Comparison of ENCODE assay signal across 1 cellular context in the genomic region with DNA sequence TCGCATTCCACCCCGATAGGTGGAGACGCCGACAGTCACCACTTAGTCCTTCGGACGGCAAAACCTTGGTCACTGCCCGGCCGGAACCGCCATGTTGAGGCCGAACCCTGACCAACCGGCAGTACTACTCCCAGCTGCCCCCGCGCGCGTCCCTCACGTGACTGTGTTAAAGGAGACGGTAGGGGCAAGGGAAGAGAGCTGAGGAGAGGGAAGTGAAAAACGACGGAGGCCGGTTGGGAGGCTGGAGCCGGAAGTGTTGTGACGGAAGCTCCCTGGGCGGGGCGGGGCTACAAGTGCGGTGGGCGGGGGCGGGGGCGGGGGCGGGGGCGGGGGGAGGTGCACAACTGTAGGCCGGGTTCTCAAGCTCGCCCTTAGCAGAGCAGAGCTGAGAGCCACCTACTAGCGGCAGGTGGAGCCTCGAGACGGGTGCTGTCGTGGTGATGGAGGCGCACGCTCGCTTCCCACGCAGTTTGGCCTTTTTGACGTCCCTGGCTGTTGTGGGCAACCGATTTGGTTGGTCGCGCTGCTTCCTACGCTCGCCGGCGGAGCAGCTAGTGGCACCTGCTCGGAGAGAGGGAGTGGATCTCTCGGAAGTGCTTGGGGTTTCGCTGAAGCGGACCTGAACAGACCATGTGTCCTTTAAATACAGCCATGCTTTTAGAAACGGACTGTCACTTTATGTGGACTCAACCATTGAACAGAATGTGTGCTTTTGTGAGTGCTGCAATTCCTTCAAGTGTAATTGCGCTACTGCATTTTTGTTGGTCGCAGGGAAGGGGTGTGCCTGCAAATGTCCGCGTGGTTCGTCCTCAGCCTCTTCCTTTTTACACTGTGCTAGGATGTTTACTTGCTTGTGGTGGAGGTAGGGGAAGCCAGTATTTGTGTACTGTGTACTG.
TF ChIP-seq lines count a peak whose summit lies in the region.

A gene with protein sequence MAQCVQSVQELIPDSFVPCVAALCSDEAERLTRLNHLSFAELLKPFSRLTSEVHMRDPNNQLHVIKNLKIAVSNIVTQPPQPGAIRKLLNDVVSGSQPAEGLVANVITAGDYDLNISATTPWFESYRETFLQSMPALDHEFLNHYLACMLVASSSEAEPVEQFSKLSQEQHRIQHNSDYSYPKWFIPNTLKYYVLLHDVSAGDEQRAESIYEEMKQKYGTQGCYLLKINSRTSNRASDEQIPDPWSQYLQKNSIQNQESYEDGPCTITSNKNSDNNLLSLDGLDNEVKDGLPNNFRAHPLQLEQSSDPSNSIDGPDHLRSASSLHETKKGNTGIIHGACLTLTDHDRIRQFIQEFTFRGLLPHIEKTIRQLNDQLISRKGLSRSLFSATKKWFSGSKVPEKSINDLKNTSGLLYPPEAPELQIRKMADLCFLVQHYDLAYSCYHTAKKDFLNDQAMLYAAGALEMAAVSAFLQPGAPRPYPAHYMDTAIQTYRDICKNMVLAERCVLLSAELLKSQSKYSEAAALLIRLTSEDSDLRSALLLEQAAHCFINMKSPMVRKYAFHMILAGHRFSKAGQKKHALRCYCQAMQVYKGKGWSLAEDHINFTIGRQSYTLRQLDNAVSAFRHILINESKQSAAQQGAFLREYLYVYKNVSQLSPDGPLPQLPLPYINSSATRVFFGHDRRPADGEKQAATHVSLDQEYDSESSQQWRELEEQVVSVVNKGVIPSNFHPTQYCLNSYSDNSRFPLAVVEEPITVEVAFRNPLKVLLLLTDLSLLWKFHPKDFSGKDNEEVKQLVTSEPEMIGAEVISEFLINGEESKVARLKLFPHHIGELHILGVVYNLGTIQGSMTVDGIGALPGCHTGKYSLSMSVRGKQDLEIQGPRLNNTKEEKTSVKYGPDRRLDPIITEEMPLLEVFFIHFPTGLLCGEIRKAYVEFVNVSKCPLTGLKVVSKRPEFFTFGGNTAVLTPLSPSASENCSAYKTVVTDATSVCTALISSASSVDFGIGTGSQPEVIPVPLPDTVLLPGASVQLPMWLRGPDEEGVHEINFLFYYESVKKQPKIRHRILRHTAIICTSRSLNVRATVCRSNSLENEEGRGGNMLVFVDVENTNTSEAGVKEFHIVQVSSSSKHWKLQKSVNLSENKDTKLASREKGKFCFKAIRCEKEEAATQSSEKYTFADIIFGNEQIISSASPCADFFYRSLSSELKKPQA (N-terminal part only) (minus strand): TSS at position 130 of the 896 bp plus-strand sequence. CDS start 364 bp downstream, outside the sequence.

TF ChIP-seq in K562, 482 proteins besides CTCF, POLR2A, EP300 and RAD21 (continued from another document):
- TF ChIP-seq MEF2A (IDR thresholded peaks at IDR 0.05; ENCODE audit: control insufficient read depth, low read depth, low read length) (peak; percentile 54; the same call in 1 of the 2 replicates), DMBX1 (CRISPR knock-in tag; IDR thresholded peaks at IDR 0.05; ENCODE audit: borderline replicate concordance) (peak; percentile 62; the same call in 1 of the 2 replicates), POLR2AphosphoS5 (IDR thresholded peaks at IDR 0.05; ENCODE audit: control insufficient read depth, insufficient read depth, low read depth, low read length) (peak; percentile 89), ARHGAP35 (IDR thresholded peaks at IDR 0.05; ENCODE audit: partially characterized antibody) (no peak), RFX7 (CRISPR knock-in tag; IDR thresholded peaks at IDR 0.05) (no peak)
- TF ChIP-seq, protein P1, sequence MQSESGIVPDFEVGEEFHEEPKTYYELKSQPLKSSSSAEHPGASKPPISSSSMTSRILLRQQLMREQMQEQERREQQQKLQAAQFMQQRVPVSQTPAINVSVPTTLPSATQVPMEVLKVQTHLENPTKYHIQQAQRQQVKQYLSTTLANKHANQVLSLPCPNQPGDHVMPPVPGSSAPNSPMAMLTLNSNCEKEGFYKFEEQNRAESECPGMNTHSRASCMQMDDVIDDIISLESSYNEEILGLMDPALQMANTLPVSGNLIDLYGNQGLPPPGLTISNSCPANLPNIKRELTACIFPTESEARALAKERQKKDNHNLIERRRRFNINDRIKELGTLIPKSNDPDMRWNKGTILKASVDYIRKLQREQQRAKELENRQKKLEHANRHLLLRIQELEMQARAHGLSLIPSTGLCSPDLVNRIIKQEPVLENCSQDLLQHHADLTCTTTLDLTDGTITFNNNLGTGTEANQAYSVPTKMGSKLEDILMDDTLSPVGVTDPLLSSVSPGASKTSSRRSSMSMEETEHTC (IDR thresholded peaks at IDR 0.05): peak; percentile 92
TF ChIP-seq in K562: peak in this region for 173.
